ENCODE assay signal across 22 cellular contexts in the genomic region with DNA sequence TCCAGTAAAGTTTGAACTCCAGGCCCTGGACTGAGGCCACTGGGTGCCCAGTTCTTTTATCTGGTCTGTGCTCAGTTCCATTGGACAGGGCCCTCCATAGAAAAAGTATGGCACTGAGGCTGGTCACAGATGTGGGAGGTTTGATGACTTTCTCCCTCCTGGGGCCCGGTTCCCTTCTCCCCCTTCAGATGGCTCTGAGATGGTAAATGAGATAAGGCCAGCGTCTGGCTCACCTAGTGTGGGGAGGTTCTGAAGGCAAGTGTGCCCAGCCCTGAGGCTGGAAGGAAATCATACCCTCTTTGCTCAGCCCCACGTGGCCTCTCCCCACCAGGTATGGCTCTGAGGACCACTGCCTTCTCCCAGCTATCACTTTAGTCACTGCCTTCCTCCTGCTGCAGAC. TPM values are rescaled to one million over a fixed set of nuclear protein-coding genes. Genes with fewer than 3 reads are reported as not detected.
DNase-seq lines count a peak whose midpoint lies in the region; ATAC-seq, FAIRE-seq and TF ChIP-seq lines count a peak whose summit lies in the region.
"Had no signal": no experiment of that assay in that cellular context is flagged by ENCODE, and none has a peak within 500 bp of the region (broad histone marks: within the 10 kb centered on the region; RNA-seq: fewer than 3 reads in every experiment).

No MANE protein-coding gene starts in this region.

- no peak for TF ChIP-seq CTCF in DND-41 (IDR thresholded peaks at IDR 0.05; ENCODE audit: borderline replicate concordance, extremely low read depth, low read length, poor library complexity, severe bottlenecking)
- no peak for TF ChIP-seq CTCF in kidney (IDR thresholded peaks at IDR 0.05; ENCODE audit: borderline replicate concordance, extremely low read depth, insufficient read depth)
- TF ChIP-seq CTCF in gastrocnemius medialis (IDR thresholded peaks at IDR 0.05 in 4 of 5, conservative IDR thresholded peaks at IDR 0.05 in 1 of 5): no peak
- no peak for TF ChIP-seq CTCF in A673 (conservative IDR thresholded peaks at IDR 0.05; ENCODE audit: low read depth, low read length)

- H3K4me1 ChIP-seq in DND-41 (ENCODE audit: insufficient read depth, low read length): no peaks in the 10 kb centered on the region
- peaks cover 20% of the 10 kb centered on the region for H3K4me1 ChIP-seq in Karpas-422 (ENCODE audit: low read length)
- H3K4me1 ChIP-seq in kidney (ENCODE audit: control insufficient read depth in 1 of 2, insufficient read depth in 1 of 2, low read depth in 1 of 2, low read length in 2 of 2): peaks cover 0 to 8% of the 10 kb centered on the region in 2 donors
- peaks cover 0 to 8% of the 10 kb centered on the region in 2 donors for H3K4me1 ChIP-seq in gastrocnemius medialis
- H3K4me1 ChIP-seq in A673 (ENCODE audit: insufficient read depth, low read length, poor library complexity, severe bottlenecking): peaks cover 5% of the 10 kb centered on the region
- H3K4me1 ChIP-seq: colonic mucosa had no signal

- H3K9me3 ChIP-seq in DND-41 (ENCODE audit: insufficient read depth, low read length, severe bottlenecking): no peaks in the 10 kb centered on the region
- H3K9me3 ChIP-seq in Karpas-422 (ENCODE audit: low read length): no peaks in the 10 kb centered on the region
- no peaks in the 10 kb centered on the region for H3K9me3 ChIP-seq in kidney (ENCODE audit: control insufficient read depth in 1 of 2, low read length in 2 of 2)
- H3K9me3 ChIP-seq in gastrocnemius medialis: no peaks in the 10 kb centered on the region
- H3K9me3 ChIP-seq in A673 (ENCODE audit: low read depth, low read length, poor library complexity, severe bottlenecking): no peaks in the 10 kb centered on the region
- H3K9me3 ChIP-seq: colonic mucosa had no signal

- DNase-seq in DND-41: no peak
- DNase-seq in Karpas-422: peak; percentile 54
- no peak for DNase-seq in kidney
- no peak for DNase-seq in gastrocnemius medialis
- no peak for DNase-seq in activated CD4-positive, alpha-beta T cell treated with anti-CD3 and anti-CD28 coated beads for 48 hours
- no peak for DNase-seq in activated CD8-positive, alpha-beta memory T cell treated with anti-CD3 and anti-CD28 coated beads for 24 hours
- no peak for DNase-seq in A673 (ENCODE audit: low spot score)
- DNase-seq: activated CD4-positive, alpha-beta T cell treated with anti-CD3 and anti-CD28 coated beads, Interleukin-2, amount 50 U/mL, for 4 hours; activated naive CD4-positive, alpha-beta T cell treated with anti-CD3 and anti-CD28 coated beads, Interleukin-2, amount 50 U/mL, for 16 hours; colonic mucosa; hypothalamus; islet precursor cell; mesendoderm; natural killer cell; NCI-H1417 treated with DMSO at 0.1 percent for 48 hours; NCI-H524 treated with DMSO at 0.1 percent for 48 hours; stimulated activated CD4-positive, alpha-beta T cell treated with anti-CD3 and anti-CD28 coated beads, Interleukin-12 subunit alpha, Interleukin-12 subunit beta, amount 100 ng/mL, for 4 hours; stimulated activated CD8-positive, alpha-beta memory T cell treated with anti-CD3 and anti-CD28 coated beads, Interleukin-4, amount 100 ng/mL, for 48 hours had no signal

- H3K36me3 ChIP-seq in DND-41 (ENCODE audit: insufficient read depth, low read length) (peaks cover 27% of the 10 kb centered on the region), Karpas-422 (ENCODE audit: insufficient read depth, low read length) (no peaks in the 10 kb centered on the region; the same call in 1 of the 2 replicates), kidney (ENCODE audit: control insufficient read depth in 1 of 2, insufficient read depth in 2 of 2, low read length in 2 of 2) (no peaks in the 10 kb centered on the region), gastrocnemius medialis (no peaks in the 10 kb centered on the region), A673 (ENCODE audit: insufficient read depth, low read length, poor library complexity, severe bottlenecking) (no peaks in the 10 kb centered on the region)
- H3K36me3 ChIP-seq: colonic mucosa had no signal

- H3K4me2 ChIP-seq in DND-41 (ENCODE audit: insufficient read depth, low read length) (no peak overlapping the region), Karpas-422 (ENCODE audit: low read depth, low read length, poor library complexity, severe bottlenecking) (no peak overlapping the region)

- no peak for TF ChIP-seq POLR2A in gastrocnemius medialis (IDR thresholded peaks at IDR 0.05)

- no peak overlapping the region for H3K9ac ChIP-seq in DND-41 (ENCODE audit: low read depth, low read length)
- no peak overlapping the region for H3K9ac ChIP-seq in Karpas-422 (ENCODE audit: low read length)
- H3K9ac ChIP-seq in kidney (ENCODE audit: low read length in 2 of 2): no peak overlapping the region

- H3K79me2 ChIP-seq in DND-41 (ENCODE audit: insufficient read depth, low read length) (no peaks in the 10 kb centered on the region), Karpas-422 (ENCODE audit: low read length) (no peaks in the 10 kb centered on the region)

- BruUV-seq in A673 (replicated peaks; lab: Mats Ljungman, UMichigan): no TSS peak

- H3K27ac ChIP-seq in DND-41 (ENCODE audit: low read length): no peak overlapping the region
- H3K27ac ChIP-seq in Karpas-422 (ENCODE audit: low read length): no peak overlapping the region
- peak overlapping the region; percentile 71 to 88 for H3K27ac ChIP-seq in kidney (ENCODE audit: low read depth in 2 of 2, low read length in 2 of 2)
- H3K27ac ChIP-seq in gastrocnemius medialis: peak overlapping the region; percentile 50 to 85 (median 78)
- H3K27ac ChIP-seq in A673 (ENCODE audit: low read depth, low read length, poor library complexity, severe bottlenecking): no peak overlapping the region
- H3K27ac ChIP-seq: colonic mucosa had no signal

- POLR2A ChIA-PET in A673 (lab: Charles Lee; ENCODE audit: low non-redundant PET): no interaction called here

- H3K9me2 ChIP-seq in Karpas-422 (replicated peaks; ENCODE audit: insufficient read depth, low read length): no peaks in the 10 kb centered on the region

- H2AFZ ChIP-seq in DND-41 (ENCODE audit: low read depth, low read length) (no peak overlapping the region), Karpas-422 (ENCODE audit: low read length) (no peak overlapping the region)

- no peak overlapping the region for H3K4me3 ChIP-seq in DND-41 (ENCODE audit: low read depth in 1 of 2, low read length in 2 of 2)
- H3K4me3 ChIP-seq in Karpas-422 (ENCODE audit: low read length): no peak overlapping the region
- H3K4me3 ChIP-seq in kidney (ENCODE audit: low read length in 2 of 2): no peak overlapping the region
- H3K4me3 ChIP-seq in gastrocnemius medialis: no peak overlapping the region
- no peak overlapping the region for H3K4me3 ChIP-seq in A673 (ENCODE audit: low read depth, low read length, poor library complexity, severe bottlenecking)
- H3K4me3 ChIP-seq: colonic mucosa had no signal

- peaks cover 13% of the 10 kb centered on the region; the same call in 1 of the 2 replicates for H4K20me1 ChIP-seq in DND-41 (ENCODE audit: insufficient read depth, low read length)
- no peaks in the 10 kb centered on the region for H4K20me1 ChIP-seq in Karpas-422 (ENCODE audit: insufficient read depth, low read depth, low read length)

- H3K27me3 ChIP-seq in DND-41 (ENCODE audit: insufficient read depth, low read length, poor library complexity): no peaks in the 10 kb centered on the region
- no peaks in the 10 kb centered on the region for H3K27me3 ChIP-seq in Karpas-422 (ENCODE audit: low read length)
- H3K27me3 ChIP-seq in gastrocnemius medialis: peaks cover 18 to 26% (median 24%) of the 10 kb centered on the region in 3 donors
- peaks cover 9% of the 10 kb centered on the region for H3K27me3 ChIP-seq in A673 (replicated peaks; ENCODE audit: insufficient read depth, low read depth, low read length, poor library complexity)

- 0 out of 3 replicates have a peak, but pooled peaks have one; percentile 6 for ATAC-seq in DND-41 (ENCODE audit: insufficient read depth, low read depth)
- no peak for ATAC-seq in gastrocnemius medialis
- ATAC-seq: natural killer cell had no signal

- intact Hi-C loops in kidney (cut with DNase I): no loop called here
- intact Hi-C loops in gastrocnemius medialis (cut with DNase I; ENCODE audit: low total_unique reads): no loop called here
- intact Hi-C loops in A673 (cut with micrococcal nuclease; ENCODE audit: unreplicated experiment): no loop called here

- CTCF ChIA-PET in A673 (lab: Charles Lee): no interaction called here

- in situ Hi-C loops in gastrocnemius medialis (cut with MboI; ENCODE audit: low sequenced_read_pairs in 4 of 4): no loop called here

- no peak for FAIRE-seq in kidney (lab: Jason Lieb, UNC)
- FAIRE-seq: endometrium, G401.6, GM19239 had no signal

RNA-seq across cellular contexts. Expression of a gene that starts 1.5 kb away (rescaled TPM):
- total RNA-seq in Karpas-422 (2014; rRNA removed; shearing (Covaris generic); ENCODE audit: low replicate concordance): not detected in 2 replicates
- total RNA-seq in kidney (48.4 TPM), gastrocnemius medialis (100 to 1,000 TPM in 2 of 4 donors, 10 to 100 TPM in 2; 40.4 to 108 (median 89.6) TPM), A673 (2021) (0.21 and 0.22 TPM in 2 replicates)
- 47.8 TPM for polyA plus RNA-seq in kidney (ENCODE audit: insufficient read depth, low read depth, low replicate concordance)
- total RNA-seq: H4 had no signal

RNA-seq across cellular contexts. Expression of a gene that starts 45.9 kb away (rescaled TPM):
- total RNA-seq in Karpas-422 (2014; rRNA removed; shearing (Covaris generic); ENCODE audit: low replicate concordance): 28.1 and 36.5 TPM in 2 replicates
- total RNA-seq in kidney (1.1 TPM), gastrocnemius medialis (under 1 TPM in 1 of 4 donors, not detected in 3; 0.27 TPM), A673 (2021) (79.1 and 79.2 TPM in 2 replicates)
- 0.32 TPM for polyA plus RNA-seq in kidney (ENCODE audit: insufficient read depth, low read depth, low replicate concordance)

RNA-seq across cellular contexts. Expression of a gene that starts 46.7 kb away (rescaled TPM):
- 91.5 and 94.9 TPM in 2 replicates for total RNA-seq in Karpas-422 (2014; rRNA removed; shearing (Covaris generic); ENCODE audit: low replicate concordance)
- 56.2 TPM for total RNA-seq in kidney
- polyA plus RNA-seq in kidney (ENCODE audit: insufficient read depth, low read depth, low replicate concordance): 67.8 TPM
- total RNA-seq in gastrocnemius medialis: 100 to 1,000 TPM; 106 to 199 (median 165) TPM
- 161 and 195 TPM in 2 replicates for total RNA-seq in A673 (2021)

Comparison
In these comparisons a context has a peak if more than half of its experiments do, and no peak if none do; other contexts are left out.
1. H3K27ac ChIP-seq: peak in kidney (2 of 2) and gastrocnemius medialis (4 of 4); none in DND-41 (single experiment), Karpas-422 (single experiment) and A673 (single experiment).
2. RNA of a gene that starts 1.5 kb away (total RNA-seq): 40.4 to 108 TPM in gastrocnemius medialis and 48.4 TPM in kidney (single experiment); 0.21 to 0.22 TPM in A673 and not detected in Karpas-422; every median in the first group is over 10 times any median in the second.
3. RNA of a gene that starts 45.9 kb away (total RNA-seq): 79.1 to 79.2 TPM in A673 and 28.1 to 36.5 TPM in Karpas-422; 1.1 TPM in kidney (single experiment) and 0.27 TPM in gastrocnemius medialis; every median in the first group is over 10 times any median in the second.